In the genomic region with DNA sequence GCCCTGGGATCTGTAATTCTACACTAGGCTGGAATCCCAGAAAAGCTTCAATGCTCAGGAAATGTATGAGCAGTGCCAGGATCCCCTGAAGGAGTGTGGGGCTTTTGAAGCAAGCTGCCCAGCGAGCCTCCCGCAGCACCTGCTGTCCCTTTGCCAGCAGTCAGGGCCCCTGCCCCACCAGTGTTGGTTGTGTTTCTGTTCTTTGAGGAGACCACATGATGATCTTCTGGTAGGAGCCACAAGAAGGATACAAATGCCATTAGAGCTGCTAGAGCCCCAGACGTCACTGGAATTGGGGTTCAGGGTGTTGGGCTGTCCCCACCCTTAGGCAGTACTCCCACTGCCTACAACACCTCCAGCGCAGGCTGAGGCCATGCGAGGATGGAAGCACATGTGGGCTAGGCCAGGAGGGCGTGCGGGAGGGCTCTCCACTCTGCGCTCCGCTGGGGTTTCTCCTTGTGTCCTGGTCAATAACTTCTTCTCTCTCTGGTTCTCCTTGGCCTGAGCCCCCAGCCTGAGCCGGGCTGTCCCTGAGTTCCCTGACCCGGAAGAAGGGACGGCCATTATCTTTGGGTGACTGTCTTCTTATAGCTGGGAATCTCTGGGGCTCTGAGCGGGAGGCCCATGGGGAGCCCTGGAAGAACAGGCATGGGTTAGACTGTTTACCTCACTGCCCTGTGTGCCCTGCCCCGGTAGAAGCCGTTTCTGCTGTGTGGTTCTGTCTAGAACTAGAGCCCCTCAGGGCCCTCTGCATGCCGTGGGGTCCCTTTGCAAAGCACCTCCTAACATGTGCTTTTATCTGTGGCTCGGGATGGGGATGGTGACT, we compare ENCODE assay signal across 8 cellular contexts.
A peak's percentile ranks its signal among the peaks of the same experiment; 100 is the strongest.
DNase-seq lines count a peak whose midpoint lies in the region; ATAC-seq and TF ChIP-seq lines count a peak whose summit lies in the region.

No MANE protein-coding gene starts in this region.

- no peaks in the 10 kb centered on the region for H3K27me3 Mint-ChIP-seq in activated naive CD8-positive, alpha-beta T cell treated with anti-CD3 and anti-CD28 coated beads for 36 hours

- no peak for ATAC-seq in lower lobe of right lung
- no peak for ATAC-seq in GM18502 (IDR thresholded peaks at IDR 0.05; ENCODE audit: poor library complexity, unreplicated experiment)
- no peak for ATAC-seq in GM21360 (IDR thresholded peaks at IDR 0.05; ENCODE audit: unreplicated experiment)

- peak overlapping the region; percentile 97 for H3K27ac Mint-ChIP-seq in activated naive CD8-positive, alpha-beta T cell treated with anti-CD3 and anti-CD28 coated beads for 36 hours

- H3K4me1 ChIP-seq in lower lobe of right lung, result peaks cover 100% of the 10 kb centered on the region
- H3K4me1 ChIP-seq in subcutaneous abdominal adipose tissue (ENCODE audit: control insufficient read depth in 5 of 5, insufficient read depth in 5 of 5, low read length in 5 of 5), result peaks cover 35 to 93% (median 68%) of the 10 kb centered on the region in 5 donors

- H3K4me3 ChIP-seq in lower lobe of right lung (no peak overlapping the region), subcutaneous abdominal adipose tissue (ENCODE audit: low read depth in 1 of 5, low read length in 5 of 5) (peak overlapping the region in 1 of 5 donors; percentile 11)

- H3K27me3 ChIP-seq in lower lobe of right lung (ENCODE audit: low read depth), result no peaks in the 10 kb centered on the region
- H3K27me3 ChIP-seq in subcutaneous abdominal adipose tissue (ENCODE audit: control insufficient read depth in 5 of 5, insufficient read depth in 4 of 5, low read length in 5 of 5), result no peaks in the 10 kb centered on the region

- H3K9me3 Mint-ChIP-seq in activated naive CD8-positive, alpha-beta T cell treated with anti-CD3 and anti-CD28 coated beads for 36 hours, result no peaks in the 10 kb centered on the region

- peaks cover 20% of the 10 kb centered on the region for H3K36me3 Mint-ChIP-seq in activated naive CD8-positive, alpha-beta T cell treated with anti-CD3 and anti-CD28 coated beads for 36 hours

- H3K4me1 Mint-ChIP-seq in activated naive CD8-positive, alpha-beta T cell treated with anti-CD3 and anti-CD28 coated beads for 36 hours, result peaks cover 91% of the 10 kb centered on the region

- H3K9me3 ChIP-seq in lower lobe of right lung (no peaks in the 10 kb centered on the region), subcutaneous abdominal adipose tissue (ENCODE audit: control insufficient read depth in 5 of 5, low read length in 5 of 5) (no peaks in the 10 kb centered on the region)

- intact Hi-C loops in lower lobe of right lung (cut with DNase I), result no loop called here

- peak overlapping the region in 3 of 5 donors; percentile 23 to 89 (median 47) for H3K9ac ChIP-seq in subcutaneous abdominal adipose tissue (ENCODE audit: low read length in 5 of 5)

- no peaks in the 10 kb centered on the region for H3K36me3 ChIP-seq in lower lobe of right lung
- no peaks in the 10 kb centered on the region for H3K36me3 ChIP-seq in subcutaneous abdominal adipose tissue (ENCODE audit: control insufficient read depth in 5 of 5, insufficient read depth in 5 of 5, low read length in 5 of 5)

- TF ChIP-seq CTCF in lower lobe of right lung (IDR thresholded peaks at IDR 0.05), result no peak

- peak overlapping the region; percentile 67 for H3K4me3 Mint-ChIP-seq in activated naive CD8-positive, alpha-beta T cell treated with anti-CD3 and anti-CD28 coated beads for 36 hours

- peak; percentile 43 to 55 for DNase-seq in activated CD4-positive, alpha-beta T cell treated with anti-CD3 and anti-CD28 coated beads, Interleukin-2, amount 50 U/mL, for 48 hours
- no peak for DNase-seq in activated CD4-positive, alpha-beta T cell treated with anti-CD3 and anti-CD28 coated beads for 1 hour
- DNase-seq in activated naive CD8-positive, alpha-beta T cell treated with anti-CD3 and anti-CD28 coated beads for 36 hours, result peak; percentile 54
- DNase-seq in lower lobe of right lung (no peak), HuH-7 (ENCODE audit: low spot score) (no peak)

- H3K27ac ChIP-seq in lower lobe of right lung (peak overlapping the region; percentile 83), subcutaneous abdominal adipose tissue (ENCODE audit: low read depth, low read length) (peak overlapping the region; percentile 79)

Comparison
In these comparisons a context has a peak if more than half of its experiments do, and no peak if none do; other contexts are left out.
1. DNase-seq: peak in activated CD4-positive, alpha-beta T cell treated with anti-CD3 and anti-CD28 coated beads, Interleukin-2, amount 50 U/mL, for 48 hours (2 of 2) and activated naive CD8-positive, alpha-beta T cell treated with anti-CD3 and anti-CD28 coated beads for 36 hours (single experiment); none in activated CD4-positive, alpha-beta T cell treated with anti-CD3 and anti-CD28 coated beads for 1 hour (single experiment), lower lobe of right lung (single experiment) and HuH-7 (single experiment).